7 cellular contexts compared by ENCODE assay signal in the genomic region with DNA sequence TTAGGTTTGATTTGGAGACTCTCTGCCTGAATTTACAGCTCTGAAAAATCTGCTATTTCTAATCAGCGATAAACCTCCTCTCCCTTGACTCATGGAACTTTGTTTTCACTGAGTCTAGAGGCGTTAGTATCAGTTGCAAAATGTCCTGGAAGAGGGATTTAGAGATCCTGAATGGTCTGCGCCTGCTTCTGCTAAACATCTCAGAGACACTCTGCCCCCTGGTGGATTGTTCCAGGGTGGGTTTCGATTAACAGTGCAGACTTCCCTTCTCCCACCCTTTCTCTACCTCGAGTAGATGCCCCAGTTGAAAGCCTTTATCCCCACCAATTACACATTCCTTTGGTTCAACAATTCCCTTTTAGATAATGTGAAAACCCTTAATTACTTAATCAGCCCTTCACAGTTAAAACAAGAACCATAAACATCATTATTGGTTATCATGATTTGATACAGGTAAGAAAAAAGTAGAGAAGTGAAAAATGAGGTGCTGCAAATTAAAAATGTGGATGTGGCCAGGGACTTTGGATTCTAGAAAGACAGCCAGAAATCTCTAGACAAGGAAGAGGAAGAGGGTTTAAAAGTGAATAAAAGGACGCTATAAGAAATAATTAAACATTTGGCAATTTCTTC. TPM values are rescaled to one million over a fixed set of nuclear protein-coding genes. Genes with fewer than 3 reads are reported as not detected.
DNase-seq lines count a peak whose midpoint lies in the region; ATAC-seq, FAIRE-seq and TF ChIP-seq lines count a peak whose summit lies in the region.

No MANE protein-coding gene starts in this region.

- H3K4me3 ChIP-seq in OCI-LY7 (ENCODE audit: low read depth, low read length, poor library complexity, severe bottlenecking) (no peak overlapping the region), mammary epithelial cell (replicated peaks in 1 of 3; ENCODE audit: insufficient read depth in 1 of 3, low read depth in 2 of 3, low read length in 3 of 3) (no peak overlapping the region), suprapubic skin (no peak overlapping the region)

- H3K36me3 ChIP-seq in OCI-LY7 (ENCODE audit: insufficient read depth, low read length) (no peaks in the 10 kb centered on the region), mammary epithelial cell (ENCODE audit: insufficient read depth, low read length) (no peaks in the 10 kb centered on the region), suprapubic skin (no peaks in the 10 kb centered on the region)

- no peak overlapping the region for H3K9ac ChIP-seq in mammary epithelial cell (ENCODE audit: insufficient read depth, low read length)

- CTCF ChIA-PET in OCI-LY7 (lab: Charles Lee; ENCODE audit: unreplicated experiment): no interaction called here
- CTCF ChIA-PET in mammary epithelial cell (lab: Charles Lee; ENCODE audit: low non-redundant PET): interaction anchor here (0.8 kb wide), 1 partner anchor 1302 kb away, joined by 7 read pairs; no protein-coding TSS in a partner anchor

- no peaks in the 10 kb centered on the region for H4K20me1 ChIP-seq in OCI-LY7 (ENCODE audit: insufficient read depth, low read length)
- no peaks in the 10 kb centered on the region for H4K20me1 ChIP-seq in mammary epithelial cell (ENCODE audit: insufficient read depth, low read length)

- dilution Hi-C loops in mammary epithelial cell (cut with HindIII; ENCODE audit: low sequenced_read_pairs): no loop called here

- TF ChIP-seq CTCF in OCI-LY7 (conservative IDR thresholded peaks at IDR 0.05; ENCODE audit: low read length): peak; percentile 77
- peak; percentile 64 to 70 for TF ChIP-seq CTCF in mammary epithelial cell (conservative IDR thresholded peaks at IDR 0.05 in 1 of 2, IDR thresholded peaks at IDR 0.05 in 1 of 2; ENCODE audit: extremely low read depth in 1 of 2, insufficient read depth in 1 of 2, low read depth in 1 of 2, low read length in 2 of 2)
- peak; percentile 28 to 58 for TF ChIP-seq CTCF in suprapubic skin (IDR thresholded peaks at IDR 0.05)

- H3K27ac ChIP-seq in OCI-LY7 (ENCODE audit: low read depth, low read length, poor library complexity, severe bottlenecking) (no peak overlapping the region), mammary epithelial cell (ENCODE audit: insufficient read depth, low read depth, low read length) (peak overlapping the region; percentile 74), suprapubic skin (no peak overlapping the region)

- BruUV-seq in OCI-LY7 (replicated peaks; lab: Mats Ljungman, UMichigan) (no TSS peak), mammary epithelial cell (replicated peaks; lab: Mats Ljungman, UMichigan) (no TSS peak)

- DNase-seq in DMS53 treated with DMSO at 0.1 percent for 48 hours (lab: John Stamatoyannopoulos, UW; ENCODE audit: unreplicated experiment) (peak; percentile 54), GM19239 (ENCODE audit: insufficient read length, low spot score) (peak; percentile 28), OCI-LY7 (ENCODE audit: low spot score) (peak; percentile 41), mammary epithelial cell (peak; percentile 75), left kidney (ENCODE audit: low read depth, low spot score) (peak; percentile 89), suprapubic skin (ENCODE audit: low spot score in 2 of 2) (peak in 1 of 2 donors; percentile 67)

- no peak for TF ChIP-seq EP300 in suprapubic skin (IDR thresholded peaks at IDR 0.05)

- in situ Hi-C loops in mammary epithelial cell (cut with MboI; ENCODE audit: low sequenced_read_pairs in 2 of 2): loop anchor here (5.0 to 25.0 kb wide), 2 partner anchors 771 kb away; no protein-coding TSS in a partner anchor

- POLR2A ChIA-PET in OCI-LY7 (lab: Charles Lee): no interaction called here

- TF ChIP-seq POLR2A in suprapubic skin (IDR thresholded peaks at IDR 0.05): no peak

- H3K4me1 ChIP-seq in OCI-LY7 (ENCODE audit: insufficient read depth, low read length, poor library complexity, severe bottlenecking) (no peaks in the 10 kb centered on the region), mammary epithelial cell (ENCODE audit: insufficient read depth, low read length) (peaks cover 21% of the 10 kb centered on the region), suprapubic skin (peaks cover 4% of the 10 kb centered on the region)

- H3K4me2 ChIP-seq in OCI-LY7 (ENCODE audit: low read length) (no peak overlapping the region), mammary epithelial cell (ENCODE audit: insufficient read depth, low read depth, low read length) (no peak overlapping the region)

- 29% methylated on average over 5 of the region's 6 CpGs for WGBS in mammary epithelial cell (ENCODE audit: low coverage, missing lambda C conversion rate)
- 29% methylated on average over 6 of the region's 6 CpGs for WGBS in suprapubic skin

- H3K27me3 ChIP-seq in mammary epithelial cell (ENCODE audit: insufficient read depth, low read length) (no peaks in the 10 kb centered on the region), suprapubic skin (peaks cover 17% of the 10 kb centered on the region)

- peak; percentile 68 for ATAC-seq in HG03439 (IDR thresholded peaks at IDR 0.05; ENCODE audit: unreplicated experiment)

- H2AFZ ChIP-seq in OCI-LY7 (ENCODE audit: low read length) (no peak overlapping the region; the same call in 1 of the 2 replicates), mammary epithelial cell (ENCODE audit: low read depth, low read length) (peak overlapping the region; percentile 26)

- H3K79me2 ChIP-seq in OCI-LY7 (ENCODE audit: insufficient read depth, low read depth, low read length) (no peaks in the 10 kb centered on the region), mammary epithelial cell (ENCODE audit: insufficient read depth, low read length) (no peaks in the 10 kb centered on the region)

- H3K9me3 ChIP-seq in OCI-LY7 (ENCODE audit: low read length) (no peaks in the 10 kb centered on the region), mammary epithelial cell (replicated peaks; ENCODE audit: insufficient read depth, low read length) (no peaks in the 10 kb centered on the region), suprapubic skin (no peaks in the 10 kb centered on the region)

- H3K9me2 ChIP-seq in OCI-LY7 (ENCODE audit: insufficient read depth, low read length): no peaks in the 10 kb centered on the region

- FAIRE-seq in GM19239 (lab: Jason Lieb, UNC): peak; percentile 89

- intact Hi-C loops in OCI-LY7 (cut with micrococcal nuclease; ENCODE audit: unreplicated experiment): loop anchor here (5.0 kb wide), 1 partner anchor 1566 kb away; no protein-coding TSS in a partner anchor
- intact Hi-C loops in mammary epithelial cell (cut with micrococcal nuclease): loop anchor here (2.0 to 5.0 kb wide), 4 partner anchors 165 to 1526 kb away; no protein-coding TSS in a partner anchor

RNA-seq across cellular contexts. Expression of a gene that starts 5.5 kb away (rescaled TPM):
- total RNA-seq in OCI-LY7 (2014; rRNA removed; shearing (Covaris generic)): not detected in 2 replicates
- total RNA-seq in OCI-LY7 (2022) (not detected in 2 replicates), mammary epithelial cell (1 to 10 TPM in 1 of 2 donors, under 1 TPM in 1; 0.33 to 1.5 TPM), suprapubic skin (under 1 TPM in 1 of 4 donors, not detected in 3; 0.36 TPM)
- 1.6 TPM for polyA plus RNA-seq in mammary epithelial cell
- 2.5 TPM for polyA minus RNA-seq in mammary epithelial cell
